8 cellular contexts compared by ENCODE assay signal in the genomic region with DNA sequence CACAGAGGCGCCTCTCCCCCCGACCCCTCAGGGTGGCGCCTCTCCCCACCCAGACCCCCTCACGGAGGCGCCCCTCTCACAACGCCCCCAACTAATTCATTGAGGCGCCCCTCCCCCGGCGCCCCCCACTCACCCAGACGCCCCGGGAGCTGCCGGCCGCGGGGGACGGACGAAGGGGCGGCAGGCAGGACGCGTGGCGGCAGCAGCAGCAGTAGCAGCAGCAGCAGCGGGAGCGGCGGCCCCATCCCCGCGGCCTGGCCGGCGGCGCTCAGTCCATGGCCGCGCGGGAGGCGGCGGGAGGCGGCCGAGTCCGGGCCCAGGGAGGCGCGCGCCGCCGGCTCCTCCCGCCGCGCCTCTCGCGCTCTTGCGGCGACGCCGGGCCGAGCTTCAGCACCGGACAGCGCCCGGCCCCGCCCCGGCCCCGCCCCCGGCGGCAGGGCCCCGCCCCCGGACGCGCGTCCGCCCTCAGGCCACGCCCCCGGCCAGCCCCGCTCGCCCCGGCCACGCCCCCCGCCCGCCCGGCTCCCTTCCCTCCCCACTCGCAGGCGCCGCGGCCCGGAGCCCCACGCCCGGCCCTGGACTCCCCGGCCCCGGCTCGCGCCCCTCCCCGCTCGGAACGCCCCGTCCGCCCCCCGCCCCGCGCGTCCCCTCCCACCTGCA. TPM values are rescaled to one million over a fixed set of nuclear protein-coding genes. Genes with fewer than 3 reads are reported as not detected.
DNase-seq lines count a peak whose midpoint lies in the region; TF ChIP-seq lines count a peak whose summit lies in the region.

A gene (minus strand): TSS at position 399 of the 660 bp plus-strand sequence.

- H2BK5ac ChIP-seq in H9 (ENCODE audit: insufficient read length, low read length): no peak within 1 kb of the TSS

- H3K56ac ChIP-seq in H9 (ENCODE audit: insufficient read length, low read depth, low read length): no peak within 1 kb of the TSS

- H2BK20ac ChIP-seq in H9 (ENCODE audit: low read depth, low read length, poor library complexity, severe bottlenecking): no peak within 1 kb of the TSS

- H3K18ac ChIP-seq in H9 (ENCODE audit: insufficient read length, low read depth, low read length): no peak within 1 kb of the TSS

- H3K36me3 ChIP-seq in Caco-2 (ENCODE audit: control insufficient read depth, insufficient read depth, low read length): no peaks in the 10 kb centered on the region; the same call in 1 of the 2 replicates
- no peaks in the 10 kb centered on the region for H3K36me3 ChIP-seq in mucosa of stomach (ENCODE audit: control insufficient read depth, insufficient read depth, low read length)

- no peak within 1 kb of the TSS for H2BK120ac ChIP-seq in H9 (ENCODE audit: low read depth, low read length, poor library complexity, severe bottlenecking)

- peak within 1 kb of the TSS; percentile 72 for H3K4me3 Mint-ChIP-seq in Caco-2 (ENCODE audit: unreplicated experiment)
- peak within 1 kb of the TSS; percentile 49 to 82 for H3K4me3 Mint-ChIP-seq in H9

- H3K4me1 Mint-ChIP-seq in Caco-2 (ENCODE audit: low read depth, unreplicated experiment) (peaks cover 10% of the 10 kb centered on the region), H9 (peaks cover 16 to 35% of the 10 kb centered on the region in 2 experiments)

- H2AK5ac ChIP-seq in H9 (ENCODE audit: insufficient read length, low read length): no peak within 1 kb of the TSS

- no peaks in the 10 kb centered on the region for H4K20me1 ChIP-seq in H9 (ENCODE audit: control insufficient read depth, insufficient read depth, insufficient read length)

- DNase-seq in Caco-2 (peak in 1 of 2 experiments; percentile 70), H9 (peak; percentile 66), NCI-H510A (lab: John Stamatoyannopoulos, UW) (peak; percentile 58), epithelial cell of esophagus (ENCODE audit: low read depth) (peak; percentile 60), dedifferentiated amniotic fluid mesenchymal stem cell (ENCODE audit: extremely low spot score) (no peak)
- DNase-seq in activated CD8-positive, alpha-beta memory T cell treated with anti-CD3 and anti-CD28 coated beads, Interleukin-2, amount 50 U/mL, for 4 hours: peak; percentile 41
- DNase-seq in stimulated activated CD8-positive, alpha-beta memory T cell treated with anti-CD3 and anti-CD28 coated beads, Interleukin-7, amount 100 ng/mL, for 1 hour (ENCODE audit: low read depth in 2 of 2): peak; percentile 14 to 19

- TF ChIP-seq CTCF in Caco-2 (IDR thresholded peaks at IDR 0.05; ENCODE audit: insufficient read depth in 1 of 2, low read depth in 1 of 2, low read length in 1 of 2, severe bottlenecking in 1 of 2, unreplicated experiment in 1 of 2) (no peak), H9 (conservative IDR thresholded peaks at IDR 0.05) (no peak), epithelial cell of esophagus (IDR thresholded peaks at IDR 0.05; ENCODE audit: insufficient read depth, low read depth, low read length, missing control alignments) (no peak)

- no peak within 1 kb of the TSS for H3T11ph ChIP-seq in H9 (ENCODE audit: low read length)

- H4K8ac ChIP-seq in H9 (replicated peaks; ENCODE audit: insufficient read length, low read depth, low read length): no peak within 1 kb of the TSS

- H3K4me3 ChIP-seq in Caco-2 (ENCODE audit: low read depth, low read length) (peak within 1 kb of the TSS; percentile 50), epithelial cell of esophagus (ENCODE audit: low read length) (no peak within 1 kb of the TSS), mucosa of stomach (ENCODE audit: low read length) (no peak within 1 kb of the TSS)

- POLR2A ChIA-PET in Caco-2 (lab: Charles Lee): no interaction called here

- no peak within 1 kb of the TSS for H4K91ac ChIP-seq in H9 (ENCODE audit: insufficient read length, low read depth, low read length)

- H3K4me1 ChIP-seq in Caco-2 (peaks cover 21% of the 10 kb centered on the region), H9 (ENCODE audit: insufficient read depth, low read length) (no peaks in the 10 kb centered on the region), mucosa of stomach (ENCODE audit: control insufficient read depth, insufficient read depth, low read length) (peaks cover 58% of the 10 kb centered on the region)

- peaks cover 3% of the 10 kb centered on the region for H3K23me2 ChIP-seq in H9 (ENCODE audit: insufficient read length, low read depth, low read length, poor library complexity, severe bottlenecking)

- H3K27me3 ChIP-seq in Caco-2 (replicated peaks; ENCODE audit: control insufficient read depth, insufficient read depth, low read length): no peaks in the 10 kb centered on the region
- peaks cover 45% of the 10 kb centered on the region; the same call in 1 of the 2 replicates for H3K27me3 ChIP-seq in H9 (ENCODE audit: insufficient read depth, low read length)
- no peaks in the 10 kb centered on the region for H3K27me3 ChIP-seq in mucosa of stomach (ENCODE audit: control insufficient read depth, insufficient read depth, low read length)

- H3K79me1 ChIP-seq in H9 (ENCODE audit: insufficient read depth, low read depth, low read length, poor library complexity, severe bottlenecking): no peaks in the 10 kb centered on the region

- no peak within 1 kb of the TSS for H3K23ac ChIP-seq in H9 (ENCODE audit: insufficient read length, low read depth, low read length)

- intact Hi-C loops in Caco-2 (cut with micrococcal nuclease; ENCODE audit: unreplicated experiment): loop anchor here (5.0 to 10.0 kb wide), 2 partner anchors 63 to 155 kb away; no protein-coding TSS in a partner anchor

- H3K14ac ChIP-seq in H9 (ENCODE audit: insufficient read depth, low read length): no peak within 1 kb of the TSS; the same call in 1 of the 2 replicates

- CTCF ChIA-PET in Caco-2 (lab: Charles Lee): no interaction called here

- H3K9ac ChIP-seq in H9 (ENCODE audit: extremely low read depth, insufficient read length, low read length): no peak within 1 kb of the TSS
- H3K9ac ChIP-seq in mucosa of stomach (ENCODE audit: low read length): peak within 1 kb of the TSS; percentile 65

- H4K5ac ChIP-seq in H9 (ENCODE audit: insufficient read length, low read depth, low read length): no peak within 1 kb of the TSS

- no peak within 1 kb of the TSS for H2BK12ac ChIP-seq in H9 (ENCODE audit: insufficient read length, low read depth, low read length)

- H3K9me3 ChIP-seq in Caco-2 (peaks cover 2% of the 10 kb centered on the region; the same call in 1 of the 2 replicates), H9 (ENCODE audit: control insufficient read depth, low read depth, low read length) (no peaks in the 10 kb centered on the region), mucosa of stomach (ENCODE audit: control insufficient read depth, low read length) (no peaks in the 10 kb centered on the region)

- no peaks in the 10 kb centered on the region for H3K79me2 ChIP-seq in H9 (ENCODE audit: insufficient read depth, low read length)

- H3K27me3 Mint-ChIP-seq in Caco-2 (ENCODE audit: insufficient read depth, unreplicated experiment) (peaks cover 2% of the 10 kb centered on the region), H9 (ENCODE audit: low read depth) (peaks cover 40% of the 10 kb centered on the region)

- H3K4ac ChIP-seq in H9 (ENCODE audit: low read depth, low read length): no peak within 1 kb of the TSS

- BruUV-seq in Caco-2 (replicated peaks; lab: Mats Ljungman, UMichigan): no TSS peak

- H3K27ac Mint-ChIP-seq in Caco-2 (ENCODE audit: unreplicated experiment): no peak within 1 kb of the TSS
- no peak within 1 kb of the TSS for H3K27ac Mint-ChIP-seq in H9

- no peak within 1 kb of the TSS for H2BK15ac ChIP-seq in H9 (ENCODE audit: low read depth, low read length)

- no peak within 1 kb of the TSS for H3K27ac ChIP-seq in H9 (ENCODE audit: insufficient read length, low read depth, low read length)

- no CpG with 5 or more reads among the region's 94 CpGs for WGBS in H9 (ENCODE audit: extremely low coverage, insufficient read length, low lambda C conversion rate)

- no peaks in the 10 kb centered on the region for H3K9me3 Mint-ChIP-seq in Caco-2 (ENCODE audit: unreplicated experiment)
- no peaks in the 10 kb centered on the region; a peak in 1 of 5 replicates for H3K9me3 Mint-ChIP-seq in H9

- peak within 1 kb of the TSS; percentile 19 for H3K4me2 ChIP-seq in H9 (ENCODE audit: insufficient read depth, insufficient read length, low read length)

- no peak within 1 kb of the TSS for H2AFZ ChIP-seq in H9 (ENCODE audit: low read length)

- no peaks in the 10 kb centered on the region for H3K36me3 Mint-ChIP-seq in Caco-2 (ENCODE audit: insufficient read depth, unreplicated experiment)
- no peaks in the 10 kb centered on the region; a peak in 1 of 7 replicates for H3K36me3 Mint-ChIP-seq in H9 (ENCODE audit: insufficient read depth in 1 of 3, low read depth in 3 of 3)

RNA-seq across cellular contexts. Expression of the gene that starts here (rescaled TPM):
- total RNA-seq in Caco-2 (2022) (1.4 and 2.6 TPM in 2 replicates), H9 (2021) (5.2 and 5.7 TPM in 2 replicates)
